In genomic region chr2:178811045-178811444, GRCh38 we compare ENCODE assay signal across 23 cellular contexts. TPM values are rescaled to one million over a fixed set of nuclear protein-coding genes. Genes with fewer than 3 reads are reported as not detected.
A peak's percentile ranks its signal among the peaks of the same experiment; 100 is the strongest.
DNase-seq lines count a peak whose midpoint lies in the region; ATAC-seq, FAIRE-seq and TF ChIP-seq lines count a peak whose summit lies in the region.
"Had no signal": no experiment of that assay in that cellular context is flagged by ENCODE, and none has a peak within 500 bp of the region (broad histone marks: within the 10 kb centered on the region; RNA-seq: fewer than 3 reads in every experiment).

No MANE protein-coding gene starts in this region.

- H3K36me3 ChIP-seq in cardiac muscle cell (peaks cover 27% of the 10 kb centered on the region), heart right ventricle (peaks cover 0 to 25% (median 0%) of the 10 kb centered on the region in 9 donors), GM12878 (ENCODE audit: control insufficient read depth in 2 of 2, insufficient read depth in 2 of 2, low read length in 1 of 2) (no peaks in the 10 kb centered on the region), psoas muscle (ENCODE audit: insufficient read depth in 1 of 2, low read depth in 1 of 2) (peaks cover 0 to 2% of the 10 kb centered on the region in 2 donors), GM23338 (ENCODE audit: insufficient read depth) (no peaks in the 10 kb centered on the region)

- H3K79me2 ChIP-seq in GM12878 (ENCODE audit: control insufficient read depth, insufficient read depth, low read length) (no peaks in the 10 kb centered on the region), GM23338 (replicated peaks; ENCODE audit: insufficient read depth) (no peaks in the 10 kb centered on the region)

- H3K4me1 Mint-ChIP-seq in progenitor cell of endocrine pancreas (ENCODE audit: low read depth), result peaks cover 5% of the 10 kb centered on the region
- H3K4me1 Mint-ChIP-seq in GM23338, result no peaks in the 10 kb centered on the region

- H3K4me3 ChIP-seq in cardiac muscle cell, result no peak overlapping the region
- no peak overlapping the region for H3K4me3 ChIP-seq in heart right ventricle
- no peak overlapping the region for H3K4me3 ChIP-seq in GM12878
- H3K4me3 ChIP-seq in psoas muscle, result no peak overlapping the region
- H3K4me3 ChIP-seq in GM23338, result no peak overlapping the region
- H3K4me3 ChIP-seq: A549 had no signal

- FAIRE-seq in GM12878 (lab: Jason Lieb, UNC), result peak; percentile 13
- FAIRE-seq: A549, GM12892, GM18507 had no signal

- CTCF ChIA-PET in GM12878 (lab: Yijun Ruan, JAX), result interaction anchor here (0.9 to 2.8 kb wide), 8 partner anchors 14 to 631 kb away, joined by 3 to 11 read pairs (median 4); no protein-coding TSS in a partner anchor

- no peak overlapping the region for H3K4me2 ChIP-seq in GM12878 (ENCODE audit: control insufficient read depth, insufficient read depth)
- no peak overlapping the region for H3K4me2 ChIP-seq in GM23338
- H3K4me2 ChIP-seq: A549 had no signal

- BruUV-seq in GM12878 (replicated peaks; lab: Mats Ljungman, UMichigan), result no TSS peak

- no peaks in the 10 kb centered on the region for H4K20me1 ChIP-seq in GM12878 (ENCODE audit: control insufficient read depth, insufficient read depth)
- H4K20me1 ChIP-seq in GM23338 (replicated peaks; ENCODE audit: insufficient read depth), result no peaks in the 10 kb centered on the region

- H3K27me3 Mint-ChIP-seq in progenitor cell of endocrine pancreas (no peaks in the 10 kb centered on the region), GM23338 (ENCODE audit: insufficient read depth, low read depth, poor library complexity) (no peaks in the 10 kb centered on the region)
- H3K27me3 Mint-ChIP-seq: CD4-positive, alpha-beta T cell had no signal

- no peak for DNase-seq in cardiac muscle cell (ENCODE audit: low read depth in 1 of 2, low spot score in 1 of 2)
- no peak for DNase-seq in heart right ventricle
- no peak for DNase-seq in GM12878 (ENCODE audit: low read depth, low spot score)
- DNase-seq in psoas muscle, result no peak
- no peak for DNase-seq in progenitor cell of endocrine pancreas (ENCODE audit: low spot score, unreplicated experiment)
- DNase-seq in NCI-H446 (lab: John Stamatoyannopoulos, UW), result no peak
- no peak for DNase-seq in GM23338 (ENCODE audit: low spot score)
- DNase-seq: AML-193; CD4-positive, alpha-beta T cell; DMS53; DND-41; EL; GOT3; H7; HFFc6 had no signal

- H3K36me3 Mint-ChIP-seq in progenitor cell of endocrine pancreas (ENCODE audit: insufficient read depth) (no peaks in the 10 kb centered on the region), GM23338 (ENCODE audit: low read depth) (no peaks in the 10 kb centered on the region)

- H3K9me3 Mint-ChIP-seq in progenitor cell of endocrine pancreas (ENCODE audit: low read depth) (no peaks in the 10 kb centered on the region), GM23338 (no peaks in the 10 kb centered on the region)
- H3K9me3 Mint-ChIP-seq: CD4-positive, alpha-beta T cell; HFFc6 had no signal

- no peak for TF ChIP-seq RAD21 in GM12878 (IDR thresholded peaks at IDR 0.05; ENCODE audit: insufficient read depth, low read depth, low read length)

- H3K27ac ChIP-seq in cardiac muscle cell (peak overlapping the region; percentile 99), heart right ventricle (peak overlapping the region in 4 of 10 donors; percentile 12 to 77 (median 24)), GM12878 (ENCODE audit: control insufficient read depth, insufficient read depth) (no peak overlapping the region), psoas muscle (peak overlapping the region; percentile 96), GM23338 (ENCODE audit: low read depth) (no peak overlapping the region)
- H3K27ac ChIP-seq: 22Rv1, A549, C4-2B, HL-60 had no signal

- RAD21 ChIA-PET in GM12878 (lab: Charles Lee; ENCODE audit: unreplicated experiment), result no interaction called here

- H3K4me3 Mint-ChIP-seq in progenitor cell of endocrine pancreas (ENCODE audit: low read depth), result no peak overlapping the region
- H3K4me3 Mint-ChIP-seq in GM23338, result no peak overlapping the region
- H3K4me3 Mint-ChIP-seq: CD4-positive, alpha-beta T cell; HFFc6 had no signal

- H3K27ac Mint-ChIP-seq in progenitor cell of endocrine pancreas (no peak overlapping the region), GM23338 (no peak overlapping the region)
- H3K27ac Mint-ChIP-seq: CD4-positive, alpha-beta T cell; HFFc6 had no signal

- SMC1A ChIA-PET in GM12878 (lab: Charles Lee; ENCODE audit: uncharacterized antibody, unreplicated experiment), result interaction anchor here (1.2 to 3.0 kb wide), 3 partner anchors 10 to 17 kb away, joined by 3 to 8 read pairs (median 5); no protein-coding TSS in a partner anchor

- peaks cover 31% of the 10 kb centered on the region for H3K4me1 ChIP-seq in cardiac muscle cell (ENCODE audit: low read depth)
- peaks cover 0 to 12% (median 0%) of the 10 kb centered on the region in 9 donors for H3K4me1 ChIP-seq in heart right ventricle
- H3K4me1 ChIP-seq in GM12878 (ENCODE audit: control insufficient read depth, insufficient read depth, low read length), result no peaks in the 10 kb centered on the region
- peaks cover 16% of the 10 kb centered on the region for H3K4me1 ChIP-seq in psoas muscle
- H3K4me1 ChIP-seq in GM23338 (ENCODE audit: insufficient read depth), result no peaks in the 10 kb centered on the region
- H3K4me1 ChIP-seq: A549 had no signal

- POLR2A ChIA-PET in GM12878 (lab: Charles Lee), result no interaction called here

- no peak overlapping the region for H2AFZ ChIP-seq in GM12878 (ENCODE audit: control insufficient read depth, low read depth, low read length)
- no peak overlapping the region for H2AFZ ChIP-seq in GM23338

- H3F3A ChIP-seq in GM23338 (replicated peaks; ENCODE audit: low read depth), result no peaks in the 10 kb centered on the region

- ATAC-seq in heart right ventricle (no peak), GM12878 (no peak), psoas muscle (no peak), GM23338 (no peak)
- ATAC-seq: A549, HCT116 had no signal

- in situ Hi-C loops in GM12878 (cut with MboI), result no loop called here

- no peaks in the 10 kb centered on the region for H3K27me3 ChIP-seq in cardiac muscle cell
- no peaks in the 10 kb centered on the region for H3K27me3 ChIP-seq in heart right ventricle
- H3K27me3 ChIP-seq in GM12878 (replicated peaks in 1 of 2; ENCODE audit: control insufficient read depth in 2 of 2, insufficient read depth in 2 of 2, low read length in 1 of 2), result no peaks in the 10 kb centered on the region
- H3K27me3 ChIP-seq in psoas muscle (ENCODE audit: insufficient read depth in 3 of 3, low read length in 2 of 3), result no peaks in the 10 kb centered on the region
- no peaks in the 10 kb centered on the region for H3K27me3 ChIP-seq in GM23338 (ENCODE audit: insufficient read depth)

- intact Hi-C loops in heart right ventricle (cut with DNase I) (no loop called here), GM12878 (cut with micrococcal nuclease; ENCODE audit: unreplicated experiment) (no loop called here), psoas muscle (cut with DNase I) (loop anchor here in 1 of 2 donors (5.0 kb wide), 1 partner anchor 41 kb away; no protein-coding TSS in a partner anchor)

- TF ChIP-seq EP300 in GM12878 (IDR thresholded peaks at IDR 0.05; ENCODE audit: borderline replicate concordance in 1 of 2, control insufficient read depth in 1 of 2, low read depth in 2 of 2, low read length in 2 of 2), result no peak

- H3K9me2 ChIP-seq in GM23338 (ENCODE audit: insufficient read depth), result no peaks in the 10 kb centered on the region

- H3K9me3 ChIP-seq in cardiac muscle cell (ENCODE audit: low read depth), result no peaks in the 10 kb centered on the region
- no peaks in the 10 kb centered on the region for H3K9me3 ChIP-seq in heart right ventricle
- no peaks in the 10 kb centered on the region for H3K9me3 ChIP-seq in GM12878 (replicated peaks; ENCODE audit: control insufficient read depth, insufficient read depth, low read length)
- no peaks in the 10 kb centered on the region for H3K9me3 ChIP-seq in psoas muscle
- H3K9me3 ChIP-seq: A549 had no signal

- no peak for TF ChIP-seq CTCF in cardiac muscle cell (IDR thresholded peaks at IDR 0.05; ENCODE audit: low read depth, low read length)
- no peak for TF ChIP-seq CTCF in heart right ventricle (IDR thresholded peaks at IDR 0.05)
- no peak for TF ChIP-seq CTCF in GM12878 (IDR thresholded peaks at IDR 0.05 in 2 of 3, conservative IDR thresholded peaks at IDR 0.05 in 1 of 3; ENCODE audit: control insufficient read depth in 2 of 3, extremely low read depth in 1 of 3, insufficient read depth in 1 of 3, low read depth in 3 of 3, low read length in 3 of 3)
- no peak for TF ChIP-seq CTCF in psoas muscle (IDR thresholded peaks at IDR 0.05)
- TF ChIP-seq CTCF in progenitor cell of endocrine pancreas (IDR thresholded peaks at IDR 0.05; ENCODE audit: unreplicated experiment), result no peak
- no peak for TF ChIP-seq CTCF in GM23338 (conservative IDR thresholded peaks at IDR 0.05; ENCODE audit: low read depth in 2 of 2)

- no peak overlapping the region for H3K9ac ChIP-seq in GM12878 (ENCODE audit: control insufficient read depth, insufficient read depth, low read length)

- 61 to 65% methylated on average over 2 of the region's 2 CpGs for WGBS in heart right ventricle, 2 donors
- WGBS in GM12878 (ENCODE audit: insufficient coverage, insufficient replicate concordance, low lambda C conversion rate, missing lambda C conversion rate), result 38% methylated on average over 2 of the region's 2 CpGs
- 33 to 47% (median 34%) methylated on average over 2 of the region's 2 CpGs for whole genome bisulfite sequencing in psoas muscle, 3 donors

- TF ChIP-seq POLR2A in GM12878 (IDR thresholded peaks at IDR 0.05; ENCODE audit: low read depth, low read length), result no peak

RNA-seq across cellular contexts. Expression of gene TTN, which starts 3.8 kb away (rescaled TPM):
- total RNA-seq in cardiac muscle cell (473 and 1,214 TPM in 2 replicates), heart right ventricle (1,000 to 10,000 TPM; 2,633 to 4,921 (median 3,995) TPM), GM12878 (2014; rRNA removed) (5.0 and 6.6 TPM in 2 replicates), GM12878 (2014; rRNA removed; fragmentation: Illumina TruSeq; extraction: Trizol) (8.2 and 9.5 TPM in 2 replicates), GM12878 (2021) (7.5 and 9.0 TPM in 2 replicates), psoas muscle (1,000 to 10,000 TPM; 4,462 to 7,650 (median 6,674) TPM), progenitor cell of endocrine pancreas (12.2 and 17.3 TPM in 2 replicates)
- polyA plus RNA-seq in cardiac muscle cell (1,208 and 1,558 TPM in 2 replicates), heart right ventricle (100 to 1,000 TPM in 1 of 2 donors, 10 to 100 TPM in 1; 65.7 to 862 TPM), GM12878 (2011; rRNA removed) (1.8 and 2.2 TPM in 2 replicates), GM12878 (2014; fragmentation: Illumina TruSeq; extraction: Trizol) (1.6 and 4.9 TPM in 2 replicates), GM12878 (2014; fragmentation: Nextera tagmentation; extraction: Ambion mirVana) (1 to 10 TPM in 1 of 2 experiments, under 1 TPM in 1; 0.15 to 1.4 TPM), GM12878 (2014; rRNA removed) (1.3 and 2.9 TPM in 2 replicates), GM12878 (2016; fragmentation: Nextera tagmentation; extraction: Ambion mirVana) (1 to 10 TPM; 1.7 to 3.8 TPM), psoas muscle (100 to 1,000 TPM; 137 to 248 (median 173) TPM), GM23338 (2016; fragmentation: Nextera tagmentation; extraction: Ambion mirVana) (13.2 and 15.7 TPM in 2 replicates)
- 146 and 150 TPM in 2 replicates for total RNA-seq in GM12878 (2013; cell fraction: nucleolus; rRNA removed)
- 1.2 TPM for polyA plus RNA-seq in GM12878 (2011; ENCODE audit: low read depth)
- polyA plus RNA-seq in GM12878 (2011; cell fraction: cytosol; rRNA removed), result 0.76 and 0.82 TPM in 2 replicates
- 14.9 and 15.2 TPM in 2 replicates for polyA plus RNA-seq in GM12878 (2011; cell fraction: nucleus; rRNA removed)
- 0.73 and 1.2 TPM in 2 replicates for polyA plus RNA-seq in GM12878 (2012)
- 76.5 and 87.9 TPM in 2 replicates for polyA minus RNA-seq in GM12878 (2011; rRNA and poly(A)+ RNA removed)
- polyA minus RNA-seq in GM12878 (2011; cell fraction: cytosol; rRNA and poly(A)+ RNA removed), result 6.0 and 6.7 TPM in 2 replicates
- 89.9 and 106 TPM in 2 replicates for polyA minus RNA-seq in GM12878 (2011; cell fraction: nucleus; rRNA and poly(A)+ RNA removed)
- total RNA-seq in GM23338 (2014; rRNA removed; shearing (Covaris generic)), result 8.3 and 12.5 TPM in 2 replicates
- polyA plus RNA-seq: BJ had no signal

Comparison
In these comparisons a context has a peak if more than half of its experiments do, and no peak if none do; other contexts are left out.
1. H3K27ac ChIP-seq: peak in cardiac muscle cell (single experiment) and psoas muscle (single experiment); none in GM12878 (single experiment) and GM23338 (single experiment).